In genomic region chr21:25801217-25802015, GRCh38 we compare ENCODE assay signal across 8 cellular contexts.
DNase-seq lines count a peak whose midpoint lies in the region; ATAC-seq and TF ChIP-seq lines count a peak whose summit lies in the region.

No MANE protein-coding gene starts in this region.

- DNase-seq in AG09319 (ENCODE audit: extremely low read depth, low read depth) (peak; percentile 30), NCI-H460 (ENCODE audit: extremely low read depth, low read depth) (peak; percentile 82), cerebellar cortex (ENCODE audit: low spot score) (peak; percentile 78), left kidney (ENCODE audit: low read depth, low spot score) (peak; percentile 91)
- peak; percentile 85 to 86 for DNase-seq in activated CD4-positive, alpha-beta T cell treated with anti-CD3 and anti-CD28 coated beads for 24 hours (ENCODE audit: low read depth in 2 of 2)
- peak; percentile 76 to 77 for DNase-seq in stimulated activated CD4-positive, alpha-beta T cell treated with anti-CD3 and anti-CD28 coated beads, Interleukin-4, amount 100 ng/mL, for 4 hours

- peak; percentile 98 for TF ChIP-seq CTCF in AG09319 (IDR thresholded peaks at IDR 0.05; ENCODE audit: low read depth, low read length)

- ATAC-seq in GM18909 (IDR thresholded peaks at IDR 0.05; ENCODE audit: poor library complexity, unreplicated experiment) (peak; percentile 100), HG03135 (IDR thresholded peaks at IDR 0.05; ENCODE audit: unreplicated experiment) (peak; percentile 100)

Comparison
In these comparisons a context has a peak if more than half of its experiments do, and no peak if none do; other contexts are left out.
1. Peak in every context shown above with its lines: DNase-seq and ATAC-seq.
2. DNase-seq: peak in every context shown above with its lines; median percentile 91 in left kidney; 86 in activated CD4-positive, alpha-beta T cell treated with anti-CD3 and anti-CD28 coated beads for 24 hours; 82 in NCI-H460; 78 in cerebellar cortex; 76 in stimulated activated CD4-positive, alpha-beta T cell treated with anti-CD3 and anti-CD28 coated beads, Interleukin-4, amount 100 ng/mL, for 4 hours; 30 in AG09319.